8 cellular contexts compared by ENCODE assay signal in the genomic region with DNA sequence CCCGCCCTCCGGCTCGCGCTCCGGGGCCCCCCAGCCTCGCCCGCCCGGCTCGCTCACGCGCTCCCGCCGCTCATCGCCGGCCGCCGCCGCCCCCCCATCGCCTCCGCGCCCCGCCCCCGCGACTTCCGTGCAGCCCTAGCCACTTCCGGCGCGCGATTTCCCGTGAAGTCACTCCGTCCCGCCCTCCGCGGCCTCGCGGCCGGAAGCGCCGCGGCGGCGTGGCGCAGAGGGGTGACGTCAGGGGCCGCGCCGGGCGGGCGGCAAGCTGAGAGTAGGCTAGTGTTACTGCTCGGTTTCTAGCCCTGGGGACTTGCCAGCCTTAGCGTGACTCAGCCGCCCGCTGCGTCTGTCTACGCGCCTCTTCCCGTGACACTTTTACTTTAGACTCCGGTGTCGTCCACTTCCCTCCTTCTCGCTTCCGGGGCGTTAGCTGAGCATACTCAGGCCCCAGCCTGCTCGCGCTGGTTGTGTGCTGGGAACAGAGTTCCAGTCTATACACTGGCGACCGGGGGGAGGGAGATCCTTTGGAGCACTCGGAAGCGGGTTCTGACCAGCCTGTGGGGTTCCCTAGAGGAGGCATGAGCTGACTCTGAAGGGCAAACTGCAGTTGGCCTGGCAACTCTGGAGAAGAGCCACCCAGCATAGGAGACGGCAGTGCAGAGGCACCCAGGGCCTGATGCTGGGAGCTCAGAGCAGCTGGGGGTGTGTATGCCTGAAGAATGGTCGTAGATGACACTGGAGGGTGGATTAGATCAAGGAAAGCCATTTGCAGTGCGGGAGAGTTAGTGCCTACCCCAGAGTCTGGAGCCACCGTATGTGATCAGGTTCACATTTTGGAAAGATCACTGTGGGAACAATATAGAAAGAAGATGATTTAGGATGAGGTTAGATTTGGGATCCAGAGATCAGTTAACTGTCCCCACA. TPM values are rescaled to one million over a fixed set of nuclear protein-coding genes. Genes with fewer than 3 reads are reported as not detected.
DNase-seq lines count a peak whose midpoint lies in the region; ATAC-seq and TF ChIP-seq lines count a peak whose summit lies in the region.

Gene PURB (minus strand): TSS at position 137 of the 924 bp plus-strand sequence. CDS start 182 bp downstream, outside the sequence.

- DNase-seq in EH (ENCODE audit: low read depth) = peak; percentile 99
- peak; percentile 100 for DNase-seq in H4 (ENCODE audit: low spot score)
- DNase-seq in LNCaP clone FGC (ENCODE audit: low read depth) = peak; percentile 84
- peak; percentile 98 for DNase-seq in RPMI8226
- DNase-seq in activated T-helper 1 cell treated with anti-CD3 and anti-CD28 coated beads, Interleukin-2, amount 50 U/mL, for 16 hours (ENCODE audit: low read depth in 1 of 2, low spot score in 1 of 2) = peak; percentile 93 to 96
- peak; percentile 97 for DNase-seq in fibroblast of lung (ENCODE audit: low read depth in 2 of 2)
- DNase-seq in naive thymus-derived CD4-positive, alpha-beta T cell = peak; percentile 97 to 99 (median 97)

- peaks cover 0 to 26% (median 17%) of the 10 kb centered on the region in 5 donors for H3K36me3 Mint-ChIP-seq in naive thymus-derived CD4-positive, alpha-beta T cell
- H3K36me3 Mint-ChIP-seq in stimulated activated memory B cell treated with anti-CD40 and anti-IgM and Interleukin-4, amounts not matched to agents 10 μg/mL and 1 μg/mL and 100 μg/mL, for 72 hours = peaks cover 24% of the 10 kb centered on the region

- POLR2A ChIA-PET in naive thymus-derived CD4-positive, alpha-beta T cell (lab: Charles Lee) = interaction anchor here (0.5 to 2.7 kb wide), 32 partner anchors 9 to 397 kb away, joined by 3 to 60 read pairs (median 5); partner anchors contain the start of genes DDX56, H2AZ2, MYO1G and NUDCD3

- peaks cover 43% of the 10 kb centered on the region for H3K79me2 ChIP-seq in fibroblast of lung (ENCODE audit: control insufficient read depth, insufficient read depth, low read length)

- H3K27me3 Mint-ChIP-seq in naive thymus-derived CD4-positive, alpha-beta T cell = peaks cover 0 to 2% (median 0%) of the 10 kb centered on the region in 5 donors
- no peaks in the 10 kb centered on the region for H3K27me3 Mint-ChIP-seq in stimulated activated memory B cell treated with anti-CD40 and anti-IgM and Interleukin-4, amounts not matched to agents 10 μg/mL and 1 μg/mL and 100 μg/mL, for 72 hours

- intact Hi-C loops in naive thymus-derived CD4-positive, alpha-beta T cell (cut with micrococcal nuclease) = loop anchor here (1.0 to 2.0 kb wide), 18 partner anchors 28 to 395 kb away; partner anchors contain the start of genes H2AZ2 (in 2 of the 2), MYO1G (in 2 of the 2), OGDH (in 2 of the 2) and TBRG4 (in 2 of the 2)

- no peaks in the 10 kb centered on the region for H3K9me3 ChIP-seq in fibroblast of lung (ENCODE audit: control insufficient read depth, insufficient read depth, low read depth, low read length)
- peaks cover 6 to 18% (median 18%) of the 10 kb centered on the region in 3 experiments for H3K9me3 ChIP-seq in naive thymus-derived CD4-positive, alpha-beta T cell (ENCODE audit: control insufficient read depth in 2 of 3, low read length in 3 of 3)

- H3K4me3 Mint-ChIP-seq in naive thymus-derived CD4-positive, alpha-beta T cell = peak within 1 kb of the TSS; percentile 92 to 97 (median 93)
- peak within 1 kb of the TSS; percentile 94 for H3K4me3 Mint-ChIP-seq in stimulated activated memory B cell treated with anti-CD40 and anti-IgM and Interleukin-4, amounts not matched to agents 10 μg/mL and 1 μg/mL and 100 μg/mL, for 72 hours

- peak within 1 kb of the TSS; percentile 99 for H3K4me2 ChIP-seq in fibroblast of lung (ENCODE audit: extremely low read depth, insufficient read depth, low read length)

- H3K9ac ChIP-seq in fibroblast of lung (ENCODE audit: insufficient read depth, low read length) = peak within 1 kb of the TSS; percentile 96

- peaks cover 0 to 45% (median 23%) of the 10 kb centered on the region in 11 donors for H3K9me3 Mint-ChIP-seq in naive thymus-derived CD4-positive, alpha-beta T cell
- peaks cover 3% of the 10 kb centered on the region for H3K9me3 Mint-ChIP-seq in stimulated activated memory B cell treated with anti-CD40 and anti-IgM and Interleukin-4, amounts not matched to agents 10 μg/mL and 1 μg/mL and 100 μg/mL, for 72 hours

- H3K36me3 ChIP-seq in fibroblast of lung (ENCODE audit: control insufficient read depth, insufficient read depth, low read length) = no peaks in the 10 kb centered on the region
- peaks cover 0 to 3% (median 0%) of the 10 kb centered on the region in 3 experiments for H3K36me3 ChIP-seq in naive thymus-derived CD4-positive, alpha-beta T cell (ENCODE audit: control insufficient read depth in 2 of 3, insufficient read depth in 3 of 3, low read length in 3 of 3)

- peak within 1 kb of the TSS; percentile 99 for H3K27ac ChIP-seq in fibroblast of lung (ENCODE audit: insufficient read depth, low read length)
- H3K27ac ChIP-seq in naive thymus-derived CD4-positive, alpha-beta T cell (ENCODE audit: low read depth, low read length) = peak within 1 kb of the TSS; percentile 99

- H3K4me1 ChIP-seq in fibroblast of lung (ENCODE audit: control insufficient read depth, extremely low read depth, insufficient read depth, low read length) = peaks cover 5% of the 10 kb centered on the region
- peaks cover 26 to 50% of the 10 kb centered on the region in 2 donors for H3K4me1 ChIP-seq in naive thymus-derived CD4-positive, alpha-beta T cell (ENCODE audit: control insufficient read depth in 2 of 2, insufficient read depth in 2 of 2, low read length in 2 of 2)

- CTCF ChIA-PET in naive thymus-derived CD4-positive, alpha-beta T cell (lab: Charles Lee) = interaction anchor here (0.7 kb wide), 2 partner anchors 29 to 47 kb away, joined by 3 read pairs; no protein-coding TSS in a partner anchor

- H2AFZ ChIP-seq in fibroblast of lung (ENCODE audit: low read length) = peak within 1 kb of the TSS; percentile 47

- H3K27me3 ChIP-seq in fibroblast of lung (ENCODE audit: control insufficient read depth, insufficient read depth, low read length) = no peaks in the 10 kb centered on the region
- H3K27me3 ChIP-seq in naive thymus-derived CD4-positive, alpha-beta T cell (ENCODE audit: control insufficient read depth in 2 of 2, insufficient read depth in 2 of 2, low read length in 2 of 2) = no peaks in the 10 kb centered on the region

- H3K4me3 ChIP-seq in LNCaP clone FGC (ENCODE audit: low read depth, low read length) (peak within 1 kb of the TSS; percentile 91), fibroblast of lung (replicated peaks in 1 of 4; ENCODE audit: control extremely low read depth in 1 of 4, insufficient read depth in 1 of 4, low read depth in 3 of 4, low read length in 4 of 4) (peak within 1 kb of the TSS; percentile 73 to 90 (median 80))
- H3K4me3 ChIP-seq in naive thymus-derived CD4-positive, alpha-beta T cell (ENCODE audit: low read length) = peak within 1 kb of the TSS; percentile 88

- peak within 1 kb of the TSS; percentile 98 to 100 (median 99) for H3K27ac Mint-ChIP-seq in naive thymus-derived CD4-positive, alpha-beta T cell
- peak within 1 kb of the TSS; percentile 99 for H3K27ac Mint-ChIP-seq in stimulated activated memory B cell treated with anti-CD40 and anti-IgM and Interleukin-4, amounts not matched to agents 10 μg/mL and 1 μg/mL and 100 μg/mL, for 72 hours

- TF ChIP-seq CTCF in LNCaP clone FGC (IDR thresholded peaks at IDR 0.05; ENCODE audit: control insufficient read depth, extremely low read depth, insufficient read depth) = 0 out of 2 replicates have a peak, but pooled peaks have one; percentile 0
- TF ChIP-seq CTCF in fibroblast of lung (conservative IDR thresholded peaks at IDR 0.05 in 1 of 2, IDR thresholded peaks at IDR 0.05 in 1 of 2; ENCODE audit: low read depth in 1 of 2, low read length in 2 of 2) = no peak

- H3K4me1 Mint-ChIP-seq in naive thymus-derived CD4-positive, alpha-beta T cell = peaks cover 7 to 61% (median 46%) of the 10 kb centered on the region in 7 donors
- peaks cover 37% of the 10 kb centered on the region for H3K4me1 Mint-ChIP-seq in stimulated activated memory B cell treated with anti-CD40 and anti-IgM and Interleukin-4, amounts not matched to agents 10 μg/mL and 1 μg/mL and 100 μg/mL, for 72 hours

- no peaks in the 10 kb centered on the region for H4K20me1 ChIP-seq in fibroblast of lung (ENCODE audit: control insufficient read depth, extremely low read depth, insufficient read depth, low read length)

- peak; percentile 92 for ATAC-seq in naive thymus-derived CD4-positive, alpha-beta T cell
- ATAC-seq in stimulated activated memory B cell treated with anti-CD40 and anti-IgM and Interleukin-4, amounts not matched to agents 10 μg/mL and 1 μg/mL and 100 μg/mL, for 72 hours = peak; percentile 96

RNA-seq across cellular contexts. Expression of gene PURB, which starts in this region (rescaled TPM):
- total RNA-seq in H4 (2014; rRNA removed; shearing (Covaris generic)) = 19.8 and 21.1 TPM in 2 replicates
- 15.2 TPM in 2 replicates for total RNA-seq in fibroblast of lung
- polyA plus RNA-seq in fibroblast of lung = 11.0 and 11.1 TPM in 2 replicates
- polyA plus RNA-seq in fibroblast of lung (2012) = 15.0 and 16.8 TPM in 2 replicates
- polyA minus RNA-seq in fibroblast of lung (ENCODE audit: low replicate concordance) = 4.1 and 4.7 TPM in 2 replicates
- total RNA-seq in naive thymus-derived CD4-positive, alpha-beta T cell = 10 to 100 TPM; 16.5 to 30.5 (median 23.3) TPM
- polyA plus RNA-seq in naive thymus-derived CD4-positive, alpha-beta T cell = 1 to 10 TPM; 1.7 to 2.8 TPM

Comparison
In these comparisons a context has a peak if more than half of its experiments do, and no peak if none do; other contexts are left out.
1. Peak in every context shown above with its lines: DNase-seq, ATAC-seq, H3K4me3 ChIP-seq and H3K27ac ChIP-seq.